ENCODE assay signal across 17 cellular contexts in the genomic region with DNA sequence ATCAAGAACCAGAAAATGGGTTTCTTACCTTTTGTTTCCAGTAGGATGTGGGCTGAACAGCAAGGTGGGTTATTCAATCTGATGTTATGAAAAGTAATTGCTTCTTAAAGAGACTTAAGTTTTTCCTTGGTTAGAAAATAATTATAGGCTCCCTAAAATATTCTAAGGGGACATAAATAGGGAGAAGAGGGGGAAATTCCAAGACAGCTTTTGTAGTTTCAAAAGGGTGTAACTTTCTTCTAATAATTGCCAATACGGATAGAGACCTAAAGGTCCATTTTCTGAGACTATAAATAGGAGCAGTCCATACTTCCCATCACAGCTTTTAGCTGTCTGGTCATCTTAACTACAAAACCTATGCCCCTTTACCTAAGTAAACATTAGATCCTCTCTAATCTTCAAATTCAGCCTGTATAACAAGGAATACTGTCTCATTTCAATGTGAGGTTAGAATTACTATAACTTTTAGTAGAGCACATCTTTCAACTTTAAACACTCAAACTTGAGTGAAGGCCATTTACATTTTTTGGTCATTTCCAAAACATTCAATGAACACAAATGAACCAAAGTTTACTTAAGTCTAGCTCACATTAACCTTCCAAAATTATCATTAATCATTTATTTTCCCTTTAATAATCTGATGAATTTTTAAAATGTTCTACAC. TPM values are rescaled to one million over a fixed set of nuclear protein-coding genes. Genes with fewer than 3 reads are reported as not detected.
DNase-seq lines count a peak whose midpoint lies in the region; ATAC-seq and TF ChIP-seq lines count a peak whose summit lies in the region.
"Had no signal": no experiment of that assay in that cellular context is flagged by ENCODE, and none has a peak within 500 bp of the region (broad histone marks: within the 10 kb centered on the region; RNA-seq: fewer than 3 reads in every experiment).

No MANE protein-coding gene starts in this region.

- no peak overlapping the region for H3K4me3 Mint-ChIP-seq in CD4-positive, CD25-positive, alpha-beta regulatory T cell

- peaks cover 22 to 71% (median 46%) of the 10 kb centered on the region in 4 donors for H3K4me1 Mint-ChIP-seq in CD4-positive, CD25-positive, alpha-beta regulatory T cell

- no peaks in the 10 kb centered on the region; the same call in 1 of the 2 replicates for H4K20me1 ChIP-seq in OCI-LY1 (ENCODE audit: insufficient read depth, low read length)
- H4K20me1 ChIP-seq in mammary epithelial cell (ENCODE audit: insufficient read depth, low read length): peaks cover 16% of the 10 kb centered on the region

- no peaks in the 10 kb centered on the region for H3K9me2 ChIP-seq in OCI-LY1 (ENCODE audit: low read depth, low read length)

- H3K79me2 ChIP-seq in OCI-LY1 (ENCODE audit: insufficient read depth, low read length) (peaks cover 31% of the 10 kb centered on the region), mammary epithelial cell (ENCODE audit: insufficient read depth, low read length) (peaks cover 67% of the 10 kb centered on the region)

- H3K36me3 Mint-ChIP-seq in CD4-positive, CD25-positive, alpha-beta regulatory T cell: peaks cover 32% of the 10 kb centered on the region

- H3K9me3 Mint-ChIP-seq in CD4-positive, CD25-positive, alpha-beta regulatory T cell: no peaks in the 10 kb centered on the region

- H3K4me1 ChIP-seq in CD4-positive, CD25-positive, alpha-beta regulatory T cell (ENCODE audit: control insufficient read depth, insufficient read depth, low read length, poor library complexity, severe bottlenecking): peaks cover 40% of the 10 kb centered on the region
- H3K4me1 ChIP-seq in OCI-LY1 (ENCODE audit: insufficient read depth, low read length, severe bottlenecking) (peaks cover 45% of the 10 kb centered on the region), mammary epithelial cell (ENCODE audit: insufficient read depth, low read length) (peaks cover 21% of the 10 kb centered on the region), mucosa of descending colon (ENCODE audit: low read depth) (peaks cover 27% of the 10 kb centered on the region), adrenal gland (replicated peaks in 1 of 2) (peaks cover 12 to 57% of the 10 kb centered on the region in 2 donors)

- CTCF ChIA-PET in mammary epithelial cell (lab: Charles Lee; ENCODE audit: low non-redundant PET): no interaction called here

- dilution Hi-C loops in mammary epithelial cell (cut with HindIII; ENCODE audit: low sequenced_read_pairs): no loop called here

- DNase-seq in CD4-positive, CD25-positive, alpha-beta regulatory T cell: no peak
- DNase-seq in mammary epithelial cell: no peak
- no peak for DNase-seq in SW480 (ENCODE audit: low spot score)
- DNase-seq in mucosa of descending colon: no peak
- DNase-seq in germinal center (ENCODE audit: low spot score): no peak
- DNase-seq in adrenal gland: no peak
- DNase-seq: anterior cingulate cortex; BE2C; colonic mucosa; HCEC 1CT; KBM-7; kidney glomerular epithelial cell; NCI-H1417; OCI-M1; stimulated activated naive CD8-positive, alpha-beta T cell treated with anti-CD3 and anti-CD28 coated beads, Interleukin-15, Interleukin-2, amounts not matched to agents 100 U/mL and 50 U/mL, for 24 hours had no signal

- no peak for TF ChIP-seq POLR2A in adrenal gland (IDR thresholded peaks at IDR 0.05)

- H3K27ac ChIP-seq in 22Rv1 (peak overlapping the region; percentile 2; the same call in 1 of the 2 replicates), OCI-LY1 (ENCODE audit: low read depth, low read length, poor library complexity, severe bottlenecking) (peak overlapping the region; percentile 15), mammary epithelial cell (ENCODE audit: insufficient read depth, low read depth, low read length) (no peak overlapping the region), adrenal gland (no peak overlapping the region)
- H3K27ac ChIP-seq in CD4-positive, CD25-positive, alpha-beta regulatory T cell (ENCODE audit: insufficient read depth, low read length, poor library complexity, severe bottlenecking): peak overlapping the region; percentile 37
- H3K27ac ChIP-seq: colonic mucosa had no signal

- H3K4me3 ChIP-seq in CD4-positive, CD25-positive, alpha-beta regulatory T cell (ENCODE audit: low read depth, low read length): no peak overlapping the region
- no peak overlapping the region for H3K4me3 ChIP-seq in OCI-LY1 (ENCODE audit: low read depth, low read length, poor library complexity, severe bottlenecking)
- no peak overlapping the region for H3K4me3 ChIP-seq in mammary epithelial cell (replicated peaks in 1 of 3; ENCODE audit: insufficient read depth in 1 of 3, low read depth in 2 of 3, low read length in 3 of 3)
- H3K4me3 ChIP-seq in mucosa of descending colon: no peak overlapping the region
- no peak overlapping the region for H3K4me3 ChIP-seq in adrenal gland
- H3K4me3 ChIP-seq: colonic mucosa had no signal

- TF ChIP-seq CTCF in 22Rv1 (IDR thresholded peaks at IDR 0.05): no peak
- no peak for TF ChIP-seq CTCF in OCI-LY1 (IDR thresholded peaks at IDR 0.05; ENCODE audit: low read length)
- no peak for TF ChIP-seq CTCF in mammary epithelial cell (conservative IDR thresholded peaks at IDR 0.05 in 1 of 2, IDR thresholded peaks at IDR 0.05 in 1 of 2; ENCODE audit: extremely low read depth in 1 of 2, insufficient read depth in 1 of 2, low read depth in 1 of 2, low read length in 2 of 2)
- no peak for TF ChIP-seq CTCF in mucosa of descending colon (IDR thresholded peaks at IDR 0.05)
- TF ChIP-seq CTCF in adrenal gland (IDR thresholded peaks at IDR 0.05): no peak

- 67% methylated on average over 1 of the region's 1 CpG for WGBS in mammary epithelial cell (ENCODE audit: low coverage, missing lambda C conversion rate)
- WGBS in adrenal gland, 4 donors: 30 to 49% (median 42%) methylated on average over 1 of the region's 1 CpG

- in situ Hi-C loops in mammary epithelial cell (cut with MboI; ENCODE audit: low sequenced_read_pairs in 2 of 2): loop anchor here in 1 of 2 donors (10.0 kb wide), 1 partner anchor 93 kb away; no protein-coding TSS in a partner anchor

- ATAC-seq in CD4-positive, CD25-positive, alpha-beta regulatory T cell (ENCODE audit: low read depth in 2 of 2): no peak
- ATAC-seq in mucosa of descending colon: no peak
- ATAC-seq: stimulated activated naive CD8-positive, alpha-beta T cell treated with anti-CD3 and anti-CD28 coated beads, Interleukin-15, Interleukin-2, amounts not matched to agents 100 U/mL and 50 U/mL, for 24 hours had no signal

- no peaks in the 10 kb centered on the region for H3K9me3 ChIP-seq in CD4-positive, CD25-positive, alpha-beta regulatory T cell (ENCODE audit: control insufficient read depth in 2 of 2, low read length in 2 of 2)
- H3K9me3 ChIP-seq in OCI-LY1 (ENCODE audit: low read length) (no peaks in the 10 kb centered on the region), mammary epithelial cell (replicated peaks; ENCODE audit: insufficient read depth, low read length) (no peaks in the 10 kb centered on the region), mucosa of descending colon (no peaks in the 10 kb centered on the region), adrenal gland (replicated peaks in 1 of 3) (no peaks in the 10 kb centered on the region)
- H3K9me3 ChIP-seq: BE2C, colonic mucosa had no signal

- no peaks in the 10 kb centered on the region for H3K27me3 Mint-ChIP-seq in CD4-positive, CD25-positive, alpha-beta regulatory T cell

- peak overlapping the region in 2 of 3 donors; percentile 42 to 63 for H3K27ac Mint-ChIP-seq in CD4-positive, CD25-positive, alpha-beta regulatory T cell

- H3K27me3 ChIP-seq in CD4-positive, CD25-positive, alpha-beta regulatory T cell (ENCODE audit: control insufficient read depth, insufficient read depth, low read length): no peaks in the 10 kb centered on the region
- no peaks in the 10 kb centered on the region for H3K27me3 ChIP-seq in OCI-LY1 (ENCODE audit: insufficient read depth, low read length)
- no peaks in the 10 kb centered on the region for H3K27me3 ChIP-seq in mammary epithelial cell (ENCODE audit: insufficient read depth, low read length)
- H3K27me3 ChIP-seq in adrenal gland: no peaks in the 10 kb centered on the region
- H3K27me3 ChIP-seq: BE2C, colonic mucosa had no signal

- H3F3A ChIP-seq in OCI-LY1 (ENCODE audit: insufficient read depth, low read length): peaks cover 33% of the 10 kb centered on the region; the same call in 1 of the 2 replicates

- H3K9ac ChIP-seq in OCI-LY1 (ENCODE audit: low read length) (no peak overlapping the region), mammary epithelial cell (ENCODE audit: insufficient read depth, low read length) (no peak overlapping the region)

- H2AFZ ChIP-seq in OCI-LY1 (ENCODE audit: low read length) (no peak overlapping the region), mammary epithelial cell (ENCODE audit: low read depth, low read length) (no peak overlapping the region)

- intact Hi-C loops in mammary epithelial cell (cut with micrococcal nuclease) (no loop called here), mucosa of descending colon (cut with DNase I, micrococcal nuclease) (loop anchor here (10.0 kb wide), 1 partner anchor 113 kb away; no protein-coding TSS in a partner anchor), adrenal gland (cut with DNase I) (loop anchor here in 1 of 2 donors (10.0 kb wide), 1 partner anchor 113 kb away; no protein-coding TSS in a partner anchor)

- H3K36me3 ChIP-seq in CD4-positive, CD25-positive, alpha-beta regulatory T cell (ENCODE audit: control insufficient read depth, insufficient read depth, low read length): peaks cover 50% of the 10 kb centered on the region
- H3K36me3 ChIP-seq in OCI-LY1 (ENCODE audit: insufficient read depth, low read length) (peaks cover 98% of the 10 kb centered on the region), mammary epithelial cell (ENCODE audit: insufficient read depth, low read length) (peaks cover 63% of the 10 kb centered on the region), mucosa of descending colon (ENCODE audit: low read depth) (no peaks in the 10 kb centered on the region), adrenal gland (replicated peaks in 1 of 2) (peaks cover 0 to 70% of the 10 kb centered on the region in 2 donors)

- H3K4me2 ChIP-seq in OCI-LY1 (ENCODE audit: low read length): no peak overlapping the region
- H3K4me2 ChIP-seq in mammary epithelial cell (ENCODE audit: insufficient read depth, low read depth, low read length): peak overlapping the region; percentile 35

- BruUV-seq in mammary epithelial cell (replicated peaks; lab: Mats Ljungman, UMichigan): no TSS peak

RNA-seq across cellular contexts. Expression of gene SRSF1, which starts 5.5 kb away (rescaled TPM):
- 114 TPM for total RNA-seq in CD4-positive, CD25-positive, alpha-beta regulatory T cell
- polyA plus RNA-seq in CD4-positive, CD25-positive, alpha-beta regulatory T cell: 10 to 100 TPM; 46.1 to 51.9 (median 49.7) TPM
- total RNA-seq in mammary epithelial cell (100 to 1,000 TPM; 197 to 238 TPM), mucosa of descending colon (100 to 1,000 TPM; 150 to 188 (median 184) TPM), adrenal gland (100 to 1,000 TPM; 131 to 236 (median 186) TPM)
- polyA plus RNA-seq in mammary epithelial cell (137 TPM), adrenal gland (100 to 1,000 TPM; 105 to 276 (median 137) TPM)
- 258 TPM for polyA minus RNA-seq in mammary epithelial cell

RNA-seq across cellular contexts. Expression of gene VEZF1, which starts 13.5 kb away (rescaled TPM):
- total RNA-seq in CD4-positive, CD25-positive, alpha-beta regulatory T cell: 50.9 TPM
- polyA plus RNA-seq in CD4-positive, CD25-positive, alpha-beta regulatory T cell: 10 to 100 TPM; 44.6 to 51.3 (median 48.1) TPM
- 10 to 100 TPM; 20.5 to 34.7 TPM for total RNA-seq in mammary epithelial cell
- polyA plus RNA-seq in mammary epithelial cell: 17.6 TPM
- 20.1 TPM for polyA minus RNA-seq in mammary epithelial cell
- 100 to 1,000 TPM in 1 of 3 donors, 10 to 100 TPM in 2; 48.1 to 107 (median 48.9) TPM for total RNA-seq in mucosa of descending colon
- 100 to 1,000 TPM in 1 of 8 donors, 10 to 100 TPM in 7; 56.2 to 105 (median 74.1) TPM for total RNA-seq in adrenal gland
- polyA plus RNA-seq in adrenal gland: 10 to 100 TPM; 14.1 to 58.5 (median 23.1) TPM

RNA-seq across cellular contexts. Expression of gene CUEDC1, which starts 46.4 kb away (rescaled TPM):
- not detected for total RNA-seq in CD4-positive, CD25-positive, alpha-beta regulatory T cell
- not detected for polyA plus RNA-seq in CD4-positive, CD25-positive, alpha-beta regulatory T cell
- 10 to 100 TPM in 1 of 2 donors, 1 to 10 TPM in 1; 1.8 to 14.4 TPM for total RNA-seq in mammary epithelial cell
- 9.2 TPM for polyA plus RNA-seq in mammary epithelial cell
- polyA minus RNA-seq in mammary epithelial cell: 22.4 TPM
- total RNA-seq in mucosa of descending colon: 10 to 100 TPM; 23.5 to 46.8 (median 23.6) TPM
- total RNA-seq in adrenal gland: 10 to 100 TPM; 23.9 to 47.3 (median 39.1) TPM
- polyA plus RNA-seq in adrenal gland: 10 to 100 TPM; 19.9 to 45.1 (median 40.1) TPM

Comparison
In these comparisons a context has a peak if more than half of its experiments do, and no peak if none do; other contexts are left out.
1. H3K27ac ChIP-seq: peak in 22Rv1 (single experiment), CD4-positive, CD25-positive, alpha-beta regulatory T cell (single experiment) and OCI-LY1 (single experiment); none in mammary epithelial cell (single experiment) and adrenal gland (0 of 5).